Comparison of ENCODE assay signal across 8 cellular contexts in the genomic region with DNA sequence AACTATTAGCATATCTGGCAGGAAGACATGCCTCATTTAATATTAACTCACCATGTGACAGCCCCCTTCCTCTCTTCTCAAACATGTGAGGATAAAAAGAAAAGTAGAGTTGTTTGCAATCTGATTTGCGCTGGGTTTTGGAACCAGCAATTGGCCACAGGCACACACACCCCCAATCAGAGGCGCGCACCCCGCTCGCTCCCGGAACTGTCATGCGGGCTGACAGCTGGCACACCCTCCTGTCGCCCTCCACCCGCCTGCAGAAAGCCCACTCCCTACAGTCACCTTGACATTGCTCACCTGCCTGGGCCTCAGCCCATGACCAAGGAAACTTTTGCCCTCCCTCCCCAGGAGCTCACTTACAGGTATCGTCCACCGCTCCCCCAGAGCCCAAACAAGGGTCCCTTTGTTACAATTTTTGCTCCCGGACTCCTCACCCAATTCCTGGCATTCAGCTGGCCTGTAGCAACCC. TPM values are rescaled to one million over a fixed set of nuclear protein-coding genes. Genes with fewer than 3 reads are reported as not detected.
DNase-seq lines count a peak whose midpoint lies in the region; ATAC-seq, FAIRE-seq and TF ChIP-seq lines count a peak whose summit lies in the region.

No MANE protein-coding gene starts in this region.

- peak overlapping the region; percentile 87 for H2AFZ ChIP-seq in hepatocyte

- 3% methylated on average over 12 of the region's 12 CpGs for WGBS in hepatocyte (ENCODE audit: low lambda C conversion rate, missing lambda C conversion rate)

- no peak for TF ChIP-seq CTCF in hepatocyte (IDR thresholded peaks at IDR 0.05; ENCODE audit: poor library complexity)

- peaks cover 17% of the 10 kb centered on the region for H3K4me1 ChIP-seq in hepatocyte (ENCODE audit: insufficient read depth)

- no peaks in the 10 kb centered on the region for H3K36me3 ChIP-seq in hepatocyte (replicated peaks; ENCODE audit: insufficient read depth, low read depth)

- DNase-seq in COR-L47 (lab: John Stamatoyannopoulos, UW), result peak; percentile 44
- peak; percentile 19 for DNase-seq in NCI-H1105 (lab: John Stamatoyannopoulos, UW)
- peak; percentile 12 for DNase-seq in activated naive CD8-positive, alpha-beta T cell treated with anti-CD3 and anti-CD28 coated beads, Interleukin-2, amount 50 U/mL, for 24 hours
- DNase-seq in hepatocyte (ENCODE audit: low spot score), result peak; percentile 75
- peak; percentile 87 for DNase-seq in renal cortical epithelial cell (ENCODE audit: low read depth)
- no peak for DNase-seq in H54 (ENCODE audit: insufficient read length, low spot score)
- DNase-seq in inferior parietal cortex (ENCODE audit: extremely low spot score), result no peak

- peak overlapping the region; percentile 78 for H3K4me3 Mint-ChIP-seq in activated naive CD8-positive, alpha-beta T cell treated with anti-CD3 and anti-CD28 coated beads, Interleukin-2, amount 50 U/mL, for 24 hours

- peaks cover 46% of the 10 kb centered on the region for H3K79me2 ChIP-seq in hepatocyte

- no peak for FAIRE-seq in H54 (lab: Jason Lieb, UNC)

- peaks cover 27% of the 10 kb centered on the region for H3K27me3 Mint-ChIP-seq in activated naive CD8-positive, alpha-beta T cell treated with anti-CD3 and anti-CD28 coated beads, Interleukin-2, amount 50 U/mL, for 24 hours

- no peaks in the 10 kb centered on the region for H3K9me3 Mint-ChIP-seq in activated naive CD8-positive, alpha-beta T cell treated with anti-CD3 and anti-CD28 coated beads, Interleukin-2, amount 50 U/mL, for 24 hours

- ATAC-seq in activated naive CD8-positive, alpha-beta T cell treated with anti-CD3 and anti-CD28 coated beads, Interleukin-2, amount 50 U/mL, for 24 hours, result no peak
- no peak for ATAC-seq in GM19452 (IDR thresholded peaks at IDR 0.05; ENCODE audit: unreplicated experiment)

- H3K9me2 ChIP-seq in hepatocyte (replicated peaks; ENCODE audit: insufficient read depth), result no peaks in the 10 kb centered on the region

- peak overlapping the region; percentile 89 for H3K4me3 ChIP-seq in hepatocyte

- H3K4me1 Mint-ChIP-seq in activated naive CD8-positive, alpha-beta T cell treated with anti-CD3 and anti-CD28 coated beads, Interleukin-2, amount 50 U/mL, for 24 hours, result peaks cover 12% of the 10 kb centered on the region

- no peak for TF ChIP-seq POLR2A in H54 (IDR thresholded peaks at IDR 0.05; ENCODE audit: low read depth, low read length)

- peaks cover 3% of the 10 kb centered on the region for H4K20me1 ChIP-seq in hepatocyte (ENCODE audit: insufficient read depth, poor library complexity, severe bottlenecking)

- H3K27ac Mint-ChIP-seq in activated naive CD8-positive, alpha-beta T cell treated with anti-CD3 and anti-CD28 coated beads, Interleukin-2, amount 50 U/mL, for 24 hours, result peak overlapping the region; percentile 50

- H3K27me3 ChIP-seq in hepatocyte, result no peaks in the 10 kb centered on the region

- H3K27ac ChIP-seq in hepatocyte, result peak overlapping the region; percentile 99

- no peaks in the 10 kb centered on the region for H3K9me3 ChIP-seq in hepatocyte (ENCODE audit: low read depth)

- peak overlapping the region; percentile 86 for H3K4me2 ChIP-seq in hepatocyte

- H3K36me3 Mint-ChIP-seq in activated naive CD8-positive, alpha-beta T cell treated with anti-CD3 and anti-CD28 coated beads, Interleukin-2, amount 50 U/mL, for 24 hours (ENCODE audit: low read depth), result no peaks in the 10 kb centered on the region

RNA-seq across cellular contexts. Expression of a gene that starts 1.1 kb away (rescaled TPM):
- total RNA-seq in hepatocyte, result 146 TPM in 2 replicates
- 87.3 and 108 TPM in 2 replicates for polyA plus RNA-seq in hepatocyte
- total RNA-seq in renal cortical epithelial cell, result 11.6 and 117 TPM in 2 replicates

Comparison
In these comparisons a context has a peak if more than half of its experiments do, and no peak if none do; other contexts are left out.
1. DNase-seq: peak in COR-L47 (single experiment), NCI-H1105 (single experiment), activated naive CD8-positive, alpha-beta T cell treated with anti-CD3 and anti-CD28 coated beads, Interleukin-2, amount 50 U/mL, for 24 hours (single experiment), hepatocyte (single experiment) and renal cortical epithelial cell (single experiment); none in H54 (single experiment) and inferior parietal cortex (single experiment).